32 cellular contexts compared by ENCODE assay signal in the genomic region with DNA sequence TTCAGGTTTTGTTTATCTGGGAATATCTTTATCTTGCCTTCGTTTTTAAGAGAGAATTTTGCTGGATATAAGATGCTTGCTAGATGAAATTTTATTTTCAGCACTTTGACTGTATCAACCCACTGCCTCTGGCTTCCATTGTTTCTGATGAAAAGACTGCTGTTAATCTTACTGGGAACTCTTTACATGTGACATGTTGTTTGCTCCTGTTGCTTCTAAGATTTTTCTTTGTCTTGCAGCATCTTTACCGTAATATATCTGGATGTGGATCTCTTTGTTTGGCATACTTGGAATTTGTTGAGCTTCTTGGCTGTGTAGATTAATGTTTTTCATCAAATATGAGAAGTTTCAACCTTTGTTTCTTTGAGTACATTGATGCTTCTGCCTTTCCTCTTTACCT. TPM values are rescaled to one million over a fixed set of nuclear protein-coding genes. Genes with fewer than 3 reads are reported as not detected.
"Had no signal": no experiment of that assay in that cellular context is flagged by ENCODE, and none has a peak within 500 bp of the region (broad histone marks: within the 10 kb centered on the region; RNA-seq: fewer than 3 reads in every experiment).

No MANE protein-coding gene starts in this region.

- H3K27ac Mint-ChIP-seq: activated CD4-positive, alpha-beta memory T cell treated with anti-CD3 and anti-CD28 coated beads, Interleukin-2, amount 10 ng/mL, durations not matched to agents 7 days and 5 days; activated CD4-positive, alpha-beta T cell treated with anti-CD3 and anti-CD28 coated beads, Interleukin-2, amount 10 ng/mL, durations not matched to agents 7 days and 5 days; activated naive CD4-positive, alpha-beta T cell treated with anti-CD3 and anti-CD28 coated beads for 36 hours; activated naive CD4-positive, alpha-beta T cell treated with anti-CD3 and anti-CD28 coated beads, Interleukin-2, amount 50 U/mL, for 24 hours; activated naive CD8-positive, alpha-beta T cell treated with anti-CD3 and anti-CD28 coated beads for 36 hours; activated naive CD8-positive, alpha-beta T cell treated with anti-CD3 and anti-CD28 coated beads, Interleukin-2, amount 50 U/mL, for 24 hours; activated T-helper 17 cell treated with anti-CD3 and anti-CD28 coated beads, Interleukin-2, amount 50 U/mL, for 72 hours; brain had no signal

- H3K9me3 ChIP-seq: adrenal gland, breast epithelium, colonic mucosa had no signal

- H3K4me3 ChIP-seq: adrenal gland, breast epithelium, cardiac muscle cell, colonic mucosa, esophagus squamous epithelium, gastroesophageal sphincter, heart left ventricle had no signal

- H3K36me3 ChIP-seq: adrenal gland, breast epithelium, cardiac muscle cell, colonic mucosa, esophagus squamous epithelium, gastroesophageal sphincter, heart left ventricle had no signal

- ATAC-seq: activated naive CD8-positive, alpha-beta T cell treated with anti-CD3 and anti-CD28 coated beads, Interleukin-2, amount 50 U/mL, for 24 hours; activated T-cell treated with anti-CD3 and anti-CD28 coated beads, Interleukin-2, amount 50 U/mL, for 4 hours; activated T-helper 17 cell treated with anti-CD3 and anti-CD28 coated beads, Interleukin-2, amount 50 U/mL, for 72 hours; gastroesophageal sphincter; heart left ventricle had no signal

- FAIRE-seq: endometrium, endothelial cell of umbilical vein had no signal

- DNase-seq: activated CD4-positive, alpha-beta memory T cell treated with anti-CD3 and anti-CD28 coated beads, Interleukin-2, amount 10 ng/mL, durations not matched to agents 7 days and 5 days; activated CD4-positive, alpha-beta T cell treated with anti-CD3 and anti-CD28 coated beads for 1 hour; activated CD4-positive, alpha-beta T cell treated with anti-CD3 and anti-CD28 coated beads for 4 hours; activated CD4-positive, alpha-beta T cell treated with anti-CD3 and anti-CD28 coated beads, Interleukin-2, amount 10 ng/mL, durations not matched to agents 7 days and 5 days; activated CD4-positive, alpha-beta T cell treated with anti-CD3 and anti-CD28 coated beads, Interleukin-2, amount 50 U/mL, for 4 hours; activated CD8-positive, alpha-beta memory T cell treated with anti-CD3 and anti-CD28 coated beads for 24 hours; activated effector memory CD4-positive, alpha-beta T cell treated with anti-CD3 and anti-CD28 coated beads, Interleukin-2, amount 50 U/mL, for 16 hours; activated naive CD4-positive, alpha-beta T cell treated with anti-CD3 and anti-CD28 coated beads for 36 hours; activated naive CD8-positive, alpha-beta T cell treated with anti-CD3 and anti-CD28 coated beads for 36 hours; activated naive CD8-positive, alpha-beta T cell treated with anti-CD3 and anti-CD28 coated beads, Interleukin-2, amount 50 U/mL, for 24 hours; activated T-cell treated with anti-CD3 and anti-CD28 coated beads, Interleukin-2, amount 50 U/mL, for 4 hours; adrenal gland; amygdala; aorta; central memory CD4-positive, alpha-beta T cell; cerebellar nuclear complex; colonic mucosa; effector CD8-positive, alpha-beta T cell; esophagus squamous epithelium; foreskin melanocyte; heart left ventricle; T-helper 2 cell had no signal

- H3K4me1 ChIP-seq: adrenal gland, breast epithelium, colonic mucosa, gastroesophageal sphincter, heart left ventricle had no signal

- H3K36me3 Mint-ChIP-seq: activated naive CD8-positive, alpha-beta T cell treated with anti-CD3 and anti-CD28 coated beads for 36 hours; brain had no signal

- H3K27me3 Mint-ChIP-seq: activated naive CD4-positive, alpha-beta T cell treated with anti-CD3 and anti-CD28 coated beads, Interleukin-2, amount 50 U/mL, for 24 hours had no signal

- H3K27me3 ChIP-seq: adrenal gland, breast epithelium, cardiac muscle cell, colonic mucosa, heart left ventricle had no signal

- H3K27ac ChIP-seq: adrenal gland, breast epithelium, cardiac muscle cell, colonic mucosa, epithelial cell of prostate, esophagus squamous epithelium, gastroesophageal sphincter, heart left ventricle had no signal

- H3K4me1 Mint-ChIP-seq: activated CD4-positive, alpha-beta memory T cell treated with anti-CD3 and anti-CD28 coated beads, Interleukin-2, amount 10 ng/mL, durations not matched to agents 7 days and 5 days; activated CD4-positive, alpha-beta T cell treated with anti-CD3 and anti-CD28 coated beads, Interleukin-2, amount 10 ng/mL, durations not matched to agents 7 days and 5 days; activated naive CD4-positive, alpha-beta T cell treated with anti-CD3 and anti-CD28 coated beads, Interleukin-2, amount 50 U/mL, for 24 hours; activated naive CD8-positive, alpha-beta T cell treated with anti-CD3 and anti-CD28 coated beads for 36 hours; activated naive CD8-positive, alpha-beta T cell treated with anti-CD3 and anti-CD28 coated beads, Interleukin-2, amount 50 U/mL, for 24 hours; activated T-helper 17 cell treated with anti-CD3 and anti-CD28 coated beads, Interleukin-2, amount 50 U/mL, for 72 hours; brain had no signal

- H3K4me3 Mint-ChIP-seq: activated CD4-positive, alpha-beta memory T cell treated with anti-CD3 and anti-CD28 coated beads, Interleukin-2, amount 10 ng/mL, durations not matched to agents 7 days and 5 days; activated CD4-positive, alpha-beta T cell treated with anti-CD3 and anti-CD28 coated beads, Interleukin-2, amount 10 ng/mL, durations not matched to agents 7 days and 5 days; activated naive CD4-positive, alpha-beta T cell treated with anti-CD3 and anti-CD28 coated beads for 36 hours; activated naive CD4-positive, alpha-beta T cell treated with anti-CD3 and anti-CD28 coated beads, Interleukin-2, amount 50 U/mL, for 24 hours; activated naive CD8-positive, alpha-beta T cell treated with anti-CD3 and anti-CD28 coated beads for 36 hours; activated naive CD8-positive, alpha-beta T cell treated with anti-CD3 and anti-CD28 coated beads, Interleukin-2, amount 50 U/mL, for 24 hours; activated T-cell treated with anti-CD3 and anti-CD28 coated beads, Interleukin-2, amount 50 U/mL, for 4 hours; activated T-helper 17 cell treated with anti-CD3 and anti-CD28 coated beads, Interleukin-2, amount 50 U/mL, for 72 hours; brain had no signal

RNA-seq across cellular contexts. Expression of a gene that starts 53.2 kb away (rescaled TPM):
- total RNA-seq: endothelial cell of umbilical vein had no signal
- polyA plus RNA-seq: fibroblast of lung had no signal
